In the genomic region with DNA sequence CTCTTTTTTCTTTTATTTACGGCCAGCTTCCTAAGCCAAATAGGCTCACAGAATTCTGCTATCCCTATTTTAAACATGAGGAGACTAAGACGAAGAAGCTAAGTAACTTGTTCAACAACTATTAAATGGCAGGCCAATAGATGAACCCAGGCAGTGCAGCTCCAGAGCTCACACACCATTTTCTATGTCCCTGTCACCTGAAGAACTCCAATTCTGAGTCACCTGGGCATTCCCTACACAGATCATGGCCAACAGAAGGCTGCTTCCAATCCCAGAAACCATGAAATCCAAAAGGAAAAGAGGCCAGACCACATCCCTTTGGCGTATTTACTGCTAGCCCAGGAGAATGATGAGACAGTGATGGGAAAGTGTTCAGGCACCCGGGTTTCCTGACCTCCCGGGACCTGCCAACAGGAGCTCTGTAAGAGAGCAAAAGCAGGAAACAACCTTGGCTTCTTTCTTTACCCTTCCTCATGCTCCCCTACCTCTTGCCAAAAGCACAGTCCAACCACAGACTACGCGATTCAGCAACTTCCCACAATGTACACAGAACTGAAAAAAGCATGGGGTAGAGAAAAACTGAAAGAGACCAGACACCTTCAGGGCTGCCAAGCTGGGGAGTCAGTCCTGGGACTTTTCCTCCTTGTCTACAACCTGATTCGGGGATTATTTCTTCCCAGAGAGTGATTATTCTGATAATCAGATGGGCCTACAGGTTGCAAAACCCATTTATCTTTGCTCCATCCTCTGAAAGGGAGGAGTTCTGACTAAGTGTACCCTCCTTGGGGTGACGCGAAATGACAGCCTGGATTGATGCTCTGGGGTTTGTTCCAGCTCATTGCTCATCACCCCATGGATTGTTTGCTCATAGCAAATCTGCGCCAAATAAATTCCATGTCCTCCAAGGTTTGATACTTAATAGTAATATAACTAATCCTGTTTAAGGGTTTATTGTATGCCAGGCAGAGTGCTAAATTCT, we compare ENCODE assay signal across 9 cellular contexts. TPM values are rescaled to one million over a fixed set of nuclear protein-coding genes. Genes with fewer than 3 reads are reported as not detected.
DNase-seq lines count a peak whose midpoint lies in the region; ATAC-seq, FAIRE-seq and TF ChIP-seq lines count a peak whose summit lies in the region.
"Had no signal": no experiment of that assay in that cellular context is flagged by ENCODE, and none has a peak within 500 bp of the region (broad histone marks: within the 10 kb centered on the region; RNA-seq: fewer than 3 reads in every experiment).

No MANE protein-coding gene starts in this region.

- FAIRE-seq in HTR-8/SVneo (lab: Jason Lieb, UNC) = peak; percentile 82

- no peak for ATAC-seq in HG02981 (IDR thresholded peaks at IDR 0.05; ENCODE audit: unreplicated experiment)

- H3K27ac ChIP-seq in muscle layer of colon (ENCODE audit: low read depth, low read length) (peak overlapping the region; percentile 5), thyroid gland (peak overlapping the region in 1 of 3 donors; percentile 31), smooth muscle cell (ENCODE audit: low read depth) (no peak overlapping the region)

- H3K4me3 ChIP-seq in muscle layer of colon (ENCODE audit: low read depth in 1 of 2, low read length in 2 of 2) = peak overlapping the region in 1 of 2 donors; percentile 17
- no peak overlapping the region for H3K4me3 ChIP-seq in thyroid gland (replicated peaks in 1 of 3)
- no peak overlapping the region for H3K4me3 ChIP-seq in smooth muscle cell

- H4K20me1 ChIP-seq in smooth muscle cell (ENCODE audit: low read depth) = no peaks in the 10 kb centered on the region

- H3K4me1 ChIP-seq in muscle layer of colon (ENCODE audit: insufficient read depth, low read length) (peaks cover 15% of the 10 kb centered on the region), thyroid gland (peaks cover 6 to 12% of the 10 kb centered on the region in 2 donors), smooth muscle cell (ENCODE audit: low read depth) (no peaks in the 10 kb centered on the region)

- DNase-seq in EL = peak; percentile 89
- DNase-seq in HTR-8/SVneo (ENCODE audit: insufficient read length, low spot score) = peak; percentile 82
- peak; percentile 82 for DNase-seq in astrocyte of the hippocampus (ENCODE audit: low read depth, low spot score)
- DNase-seq in thyroid gland = no peak
- DNase-seq in smooth muscle cell (lab: John Stamatoyannopoulos, UW; ENCODE audit: unreplicated experiment) = no peak
- no peak for DNase-seq in NCI-H2107 (lab: John Stamatoyannopoulos, UW)
- DNase-seq: NCI-H187 had no signal

- H2AFZ ChIP-seq in smooth muscle cell (ENCODE audit: low read depth) = no peak overlapping the region

- no peak for TF ChIP-seq POLR2A in thyroid gland (IDR thresholded peaks at IDR 0.05)

- H3K27me3 ChIP-seq in muscle layer of colon (ENCODE audit: control insufficient read depth in 1 of 2, insufficient read depth in 2 of 2, low read length in 2 of 2) (no peaks in the 10 kb centered on the region), thyroid gland (no peaks in the 10 kb centered on the region), smooth muscle cell (ENCODE audit: low read depth) (no peaks in the 10 kb centered on the region)

- no peak overlapping the region for H3K9ac ChIP-seq in muscle layer of colon (ENCODE audit: low read length)
- no peak overlapping the region for H3K9ac ChIP-seq in smooth muscle cell (ENCODE audit: low read depth)

- no peaks in the 10 kb centered on the region for H3F3A ChIP-seq in smooth muscle cell (ENCODE audit: low read depth)

- no peaks in the 10 kb centered on the region for H3K79me2 ChIP-seq in smooth muscle cell (ENCODE audit: low read depth)

- H3K9me3 ChIP-seq in muscle layer of colon (ENCODE audit: low read length) (no peaks in the 10 kb centered on the region), thyroid gland (no peaks in the 10 kb centered on the region), smooth muscle cell (replicated peaks; ENCODE audit: low read depth) (no peaks in the 10 kb centered on the region)

- 67 to 77% methylated on average over 11 of the region's 11 CpGs for WGBS in thyroid gland, 2 donors
- 90% methylated on average over 11 of the region's 11 CpGs for WGBS in smooth muscle cell (ENCODE audit: low lambda C conversion rate)

- H3K36me3 ChIP-seq in muscle layer of colon (ENCODE audit: insufficient read depth, low read length) = no peaks in the 10 kb centered on the region
- no peaks in the 10 kb centered on the region for H3K36me3 ChIP-seq in thyroid gland
- no peaks in the 10 kb centered on the region for H3K36me3 ChIP-seq in smooth muscle cell (ENCODE audit: low read depth)

- intact Hi-C loops in thyroid gland (cut with DNase I) = no loop called here

- H3K4me2 ChIP-seq in smooth muscle cell = no peak overlapping the region

- TF ChIP-seq CTCF in thyroid gland (IDR thresholded peaks at IDR 0.05) = no peak
- no peak for TF ChIP-seq CTCF in smooth muscle cell (IDR thresholded peaks at IDR 0.05; ENCODE audit: borderline replicate concordance, insufficient read depth, poor library complexity, severe bottlenecking)

RNA-seq across cellular contexts. Expression of gene HAS3, which starts 47.8 kb away (rescaled TPM):
- total RNA-seq in thyroid gland (1 to 10 TPM; 3.5 to 9.1 (median 7.5) TPM), smooth muscle cell (1.2 and 2.7 TPM in 2 replicates)
- polyA plus RNA-seq in smooth muscle cell = 0.39 and 1.1 TPM in 2 replicates

Comparison
In these comparisons a context has a peak if more than half of its experiments do, and no peak if none do; other contexts are left out.
1. DNase-seq: peak in EL (single experiment), HTR-8/SVneo (single experiment) and astrocyte of the hippocampus (single experiment); none in thyroid gland (0 of 2), smooth muscle cell (single experiment) and NCI-H2107 (single experiment).